Comparison of ENCODE assay signal across 20 cellular contexts in the genomic region with DNA sequence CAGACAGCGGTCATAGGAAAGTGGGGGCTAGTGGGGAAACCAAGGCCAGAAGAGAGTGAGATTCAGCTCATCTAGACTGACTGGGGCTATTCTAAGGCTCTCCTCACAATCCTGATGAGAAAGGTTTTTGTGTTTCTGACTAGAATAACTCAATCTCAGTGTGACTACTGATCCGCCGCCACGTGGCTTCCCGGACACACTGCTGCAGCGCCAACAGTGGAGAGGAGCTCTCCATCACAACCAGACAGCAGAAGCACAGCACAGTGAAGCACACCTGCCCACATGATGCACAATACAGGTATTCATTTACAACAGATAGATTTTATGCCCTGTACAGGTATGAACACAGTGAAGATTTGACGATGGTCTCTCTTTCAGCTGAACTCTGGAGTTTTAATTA.
"Had no signal": no experiment of that assay in that cellular context is flagged by ENCODE, and none has a peak within 500 bp of the region (broad histone marks: within the 10 kb centered on the region; RNA-seq: fewer than 3 reads in every experiment).

No MANE protein-coding gene starts in this region.

- H3K27me3 ChIP-seq: ascending aorta, esophagus muscularis mucosa, hepatocyte had no signal

- H3K4me2 ChIP-seq: hepatocyte had no signal

- H3K27ac Mint-ChIP-seq: activated naive CD4-positive, alpha-beta T cell treated with anti-CD3 and anti-CD28 coated beads, Interleukin-2, amount 10 ng/mL, durations not matched to agents 7 days and 5 days had no signal

- DNase-seq: activated CD4-positive, alpha-beta T cell treated with anti-CD3 and anti-CD28 coated beads, Interleukin-2, amount 10 ng/mL, durations not matched to agents 7 days and 5 days; activated CD4-positive, CD25-positive, alpha-beta regulatory T cell; activated naive CD4-positive, alpha-beta T cell treated with anti-CD3 and anti-CD28 coated beads, Interleukin-2, amount 10 ng/mL, durations not matched to agents 7 days and 5 days; activated T-cell treated with anti-CD3 and anti-CD28 coated beads for 4 hours; central memory CD4-positive, alpha-beta T cell; cortex of kidney; effector CD4-positive, alpha-beta T cell; islet precursor cell; mammary epithelial cell; mucosa of descending colon; naive thymus-derived CD8-positive, alpha-beta T cell; right cardiac atrium; stimulated activated CD4-positive, alpha-beta T cell treated with anti-CD3 and anti-CD28 coated beads, Interleukin-4, amount 100 ng/mL, for 24 hours; stimulated activated naive CD4-positive, alpha-beta T cell treated with Interleukin-2 at 50 U/mL for 16 hours; T-helper 2 cell; trophoblast cell had no signal

- H3K27me3 Mint-ChIP-seq: activated CD4-positive, alpha-beta T cell treated with anti-CD3 and anti-CD28 coated beads, Interleukin-2, amount 10 ng/mL, durations not matched to agents 7 days and 5 days; activated naive CD4-positive, alpha-beta T cell treated with anti-CD3 and anti-CD28 coated beads, Interleukin-2, amount 10 ng/mL, durations not matched to agents 7 days and 5 days; naive thymus-derived CD8-positive, alpha-beta T cell had no signal

- H3K4me3 Mint-ChIP-seq: activated CD4-positive, alpha-beta T cell treated with anti-CD3 and anti-CD28 coated beads, Interleukin-2, amount 10 ng/mL, durations not matched to agents 7 days and 5 days; activated naive CD4-positive, alpha-beta T cell treated with anti-CD3 and anti-CD28 coated beads, Interleukin-2, amount 10 ng/mL, durations not matched to agents 7 days and 5 days; naive thymus-derived CD8-positive, alpha-beta T cell had no signal

- H3K9me3 Mint-ChIP-seq: activated CD4-positive, alpha-beta T cell treated with anti-CD3 and anti-CD28 coated beads, Interleukin-2, amount 10 ng/mL, durations not matched to agents 7 days and 5 days; activated naive CD4-positive, alpha-beta T cell treated with anti-CD3 and anti-CD28 coated beads, Interleukin-2, amount 10 ng/mL, durations not matched to agents 7 days and 5 days; naive thymus-derived CD8-positive, alpha-beta T cell had no signal

- H3K9me3 ChIP-seq: ascending aorta, esophagus muscularis mucosa, mucosa of descending colon had no signal

- H2AFZ ChIP-seq: hepatocyte had no signal

- H3K4me3 ChIP-seq: ascending aorta, esophagus muscularis mucosa, hepatocyte, mucosa of descending colon, skin epidermis had no signal

- ATAC-seq: mucosa of descending colon; naive thymus-derived CD8-positive, alpha-beta T cell; right cardiac atrium had no signal
